13 cellular contexts compared by ENCODE assay signal in genomic region chr7:149561072-149561471, GRCh38.
"Had no signal": no experiment of that assay in that cellular context is flagged by ENCODE, and none has a peak within 500 bp of the region (broad histone marks: within the 10 kb centered on the region; RNA-seq: fewer than 3 reads in every experiment).

No MANE protein-coding gene starts in this region.

- H3K27ac Mint-ChIP-seq: activated CD4-positive, alpha-beta T cell treated with anti-CD3 and anti-CD28 coated beads, Interleukin-2, amount 10 ng/mL, durations not matched to agents 7 days and 5 days had no signal

- H3K9me3 ChIP-seq: esophagus squamous epithelium, stomach had no signal

- H3K4me1 ChIP-seq: stomach had no signal

- H3K4me2 ChIP-seq: SK-N-SH had no signal

- DNase-seq: activated CD4-positive, alpha-beta T cell treated with anti-CD3 and anti-CD28 coated beads, Interleukin-2, amount 10 ng/mL, durations not matched to agents 7 days and 5 days; activated CD4-positive, CD25-positive, alpha-beta regulatory T cell; activated gamma-delta T cell; activated T-cell treated with anti-CD3 and anti-CD28 coated beads, Interleukin-2, amount 50 U/mL, for 24 hours; amniotic stem cell; esophagus squamous epithelium; foreskin fibroblast; sigmoid colon; SK-N-SH; stimulated activated CD4-positive, alpha-beta T cell treated with anti-CD3 and anti-CD28 coated beads, Interleukin-2, amount 100 ng/mL, for 48 hours; stomach had no signal

- H3K4me3 ChIP-seq: esophagus squamous epithelium, sigmoid colon, stomach, thoracic aorta had no signal

- H3K27ac ChIP-seq: esophagus squamous epithelium, sigmoid colon, stomach, thoracic aorta had no signal

- H3K4me3 Mint-ChIP-seq: activated CD4-positive, alpha-beta T cell treated with anti-CD3 and anti-CD28 coated beads, Interleukin-2, amount 10 ng/mL, durations not matched to agents 7 days and 5 days; activated T-cell treated with anti-CD3 and anti-CD28 coated beads, Interleukin-2, amount 50 U/mL, for 24 hours; nephron had no signal

- H3K27me3 Mint-ChIP-seq: activated CD4-positive, alpha-beta T cell treated with anti-CD3 and anti-CD28 coated beads, Interleukin-2, amount 10 ng/mL, durations not matched to agents 7 days and 5 days; activated T-cell treated with anti-CD3 and anti-CD28 coated beads, Interleukin-2, amount 50 U/mL, for 24 hours had no signal

- H3K9me3 Mint-ChIP-seq: activated T-cell treated with anti-CD3 and anti-CD28 coated beads, Interleukin-2, amount 50 U/mL, for 24 hours had no signal

- H3K27me3 ChIP-seq: esophagus squamous epithelium, sigmoid colon, stomach had no signal

- H3K9me2 ChIP-seq: SK-N-SH had no signal

- H3K9ac ChIP-seq: SK-N-SH had no signal
